8 cellular contexts compared by ENCODE assay signal in genomic region chr5:31531543-31531887, GRCh38. TPM values are rescaled to one million over a fixed set of nuclear protein-coding genes. Genes with fewer than 3 reads are reported as not detected.
DNase-seq lines count a peak whose midpoint lies in the region; ATAC-seq and TF ChIP-seq lines count a peak whose summit lies in the region.

No MANE protein-coding gene starts in this region.

- no peaks in the 10 kb centered on the region for H3K9me3 Mint-ChIP-seq in activated naive CD4-positive, alpha-beta T cell treated with anti-CD3 and anti-CD28 coated beads, Interleukin-2, amount 50 U/mL, for 24 hours

- intact Hi-C loops in left ventricle myocardium inferior (cut with micrococcal nuclease): no loop called here

- peak overlapping the region; percentile 72 for H3K27ac ChIP-seq in 22Rv1
- H3K27ac ChIP-seq in left ventricle myocardium inferior (replicated peaks): peak overlapping the region; percentile 82

- H3K4me3 ChIP-seq in left ventricle myocardium inferior (peak overlapping the region; percentile 81), retinal pigment epithelial cell (ENCODE audit: low read length) (peak overlapping the region; percentile 71)

- peak overlapping the region; percentile 96 for H3K27ac Mint-ChIP-seq in activated naive CD4-positive, alpha-beta T cell treated with anti-CD3 and anti-CD28 coated beads, Interleukin-2, amount 50 U/mL, for 24 hours

- no peaks in the 10 kb centered on the region for H3K27me3 ChIP-seq in left ventricle myocardium inferior (ENCODE audit: low read depth)

- peaks cover 40% of the 10 kb centered on the region for H3K4me1 ChIP-seq in left ventricle myocardium inferior

- in situ Hi-C loops in GM13976 (cut with MboI; ENCODE audit: low sequenced_read_pairs, unreplicated experiment): no loop called here

- no peaks in the 10 kb centered on the region for H3K27me3 Mint-ChIP-seq in activated naive CD4-positive, alpha-beta T cell treated with anti-CD3 and anti-CD28 coated beads, Interleukin-2, amount 50 U/mL, for 24 hours

- H3K4me1 Mint-ChIP-seq in activated naive CD4-positive, alpha-beta T cell treated with anti-CD3 and anti-CD28 coated beads, Interleukin-2, amount 50 U/mL, for 24 hours: peaks cover 61% of the 10 kb centered on the region

- H3K9me3 ChIP-seq in left ventricle myocardium inferior (replicated peaks): no peaks in the 10 kb centered on the region

- peak; percentile 53 for DNase-seq in GM13976 (ENCODE audit: low spot score)
- peak; percentile 12 for DNase-seq in NCI-H2171 (lab: John Stamatoyannopoulos, UW)
- DNase-seq in left ventricle myocardium inferior: no peak
- no peak for DNase-seq in retinal pigment epithelial cell (ENCODE audit: low read depth)
- no peak for DNase-seq in NCI-H1417 (lab: John Stamatoyannopoulos, UW)

- no peak for TF ChIP-seq CTCF in 22Rv1 (IDR thresholded peaks at IDR 0.05)
- TF ChIP-seq CTCF in GM13976 (IDR thresholded peaks at IDR 0.05; ENCODE audit: borderline replicate concordance, control extremely low read depth, extremely low read depth, insufficient read depth, missing control alignments): no peak
- no peak for TF ChIP-seq CTCF in left ventricle myocardium inferior (IDR thresholded peaks at IDR 0.05; ENCODE audit: borderline replicate concordance)
- TF ChIP-seq CTCF in retinal pigment epithelial cell (conservative IDR thresholded peaks at IDR 0.05; ENCODE audit: low read depth, low read length): no peak

- H3K4me3 Mint-ChIP-seq in activated naive CD4-positive, alpha-beta T cell treated with anti-CD3 and anti-CD28 coated beads, Interleukin-2, amount 50 U/mL, for 24 hours: peak overlapping the region; percentile 99

- H3K36me3 ChIP-seq in left ventricle myocardium inferior: peaks cover 49% of the 10 kb centered on the region

- peak; percentile 24 for ATAC-seq in HG02763 (IDR thresholded peaks at IDR 0.05; ENCODE audit: unreplicated experiment)

- peaks cover 22% of the 10 kb centered on the region for H3K36me3 Mint-ChIP-seq in activated naive CD4-positive, alpha-beta T cell treated with anti-CD3 and anti-CD28 coated beads, Interleukin-2, amount 50 U/mL, for 24 hours

RNA-seq across cellular contexts. Expression of gene DROSHA, which starts 0.4 kb away (rescaled TPM):
- total RNA-seq in left ventricle myocardium inferior: 36.5 TPM

RNA-seq across cellular contexts. Expression of gene C5orf22, which starts 0.6 kb away (rescaled TPM):
- total RNA-seq in left ventricle myocardium inferior: 25.8 TPM

Comparison
In these comparisons a context has a peak if more than half of its experiments do, and no peak if none do; other contexts are left out.
1. DNase-seq: peak in GM13976 (single experiment) and NCI-H2171 (single experiment); none in left ventricle myocardium inferior (single experiment), retinal pigment epithelial cell (single experiment) and NCI-H1417 (0 of 3).